Comparison of ENCODE assay signal across 12 cellular contexts in the genomic region with DNA sequence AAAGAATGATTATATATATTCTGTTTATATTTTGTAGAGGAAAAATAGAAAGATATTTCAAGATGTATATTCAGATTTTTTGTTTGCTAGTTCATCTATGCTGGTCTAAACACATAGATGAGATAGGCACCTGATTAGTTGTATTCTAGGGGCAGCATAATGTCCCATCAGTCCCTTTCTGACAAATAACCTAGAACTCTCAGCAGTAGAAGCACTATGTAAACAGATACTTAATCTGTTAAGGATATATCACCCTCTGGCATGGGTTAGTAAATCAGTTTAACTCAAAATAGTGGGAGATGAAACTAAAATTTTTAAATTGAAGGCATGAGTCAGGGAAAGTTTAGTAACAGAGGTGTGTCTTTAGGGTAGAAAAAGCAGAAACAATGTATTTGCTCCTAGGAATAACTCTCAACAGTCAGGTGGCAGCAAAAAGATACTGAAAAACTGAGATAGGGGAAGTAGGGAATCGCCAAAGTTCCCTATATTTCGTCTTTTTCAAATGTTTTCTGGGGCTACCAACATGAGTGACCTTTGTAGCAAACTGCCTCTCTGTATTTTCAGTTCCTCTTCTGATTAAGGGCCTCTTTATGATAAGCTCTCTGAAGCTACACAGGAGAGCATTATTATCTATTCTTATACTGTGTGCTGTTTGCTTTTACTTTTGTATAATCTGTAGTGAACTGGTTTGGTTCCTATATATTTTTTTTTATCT. TPM values are rescaled to one million over a fixed set of nuclear protein-coding genes. Genes with fewer than 3 reads are reported as not detected.
A peak's percentile ranks its signal among the peaks of the same experiment; 100 is the strongest.
DNase-seq lines count a peak whose midpoint lies in the region; ATAC-seq and TF ChIP-seq lines count a peak whose summit lies in the region.
"Had no signal": no experiment of that assay in that cellular context is flagged by ENCODE, and none has a peak within 500 bp of the region (broad histone marks: within the 10 kb centered on the region; RNA-seq: fewer than 3 reads in every experiment).

No MANE protein-coding gene starts in this region.

- POLR2A ChIA-PET in WTC11 (lab: Charles Lee) = no interaction called here

- no peaks in the 10 kb centered on the region for H3K79me2 ChIP-seq in DOHH2 (ENCODE audit: control insufficient read depth, low read length)

- H3K27ac ChIP-seq in DOHH2 (ENCODE audit: low read depth, low read length) = peak overlapping the region; percentile 87
- no peak overlapping the region for H3K27ac ChIP-seq in testis
- H3K27ac ChIP-seq: pancreas had no signal

- H3K36me3 ChIP-seq in DOHH2 (ENCODE audit: control insufficient read depth, low read length) (peaks cover 8% of the 10 kb centered on the region; the same call in 1 of the 2 replicates), testis (ENCODE audit: low read depth, missing control alignments) (no peaks in the 10 kb centered on the region)
- H3K36me3 ChIP-seq: BE2C, pancreas had no signal

- TF ChIP-seq CTCF in DOHH2 (IDR thresholded peaks at IDR 0.05; ENCODE audit: low read depth, low read length, poor library complexity, severe bottlenecking) (no peak), testis (IDR thresholded peaks at IDR 0.05) (no peak), WTC11 (IDR thresholded peaks at IDR 0.05) (no peak)

- H3K27me3 Mint-ChIP-seq in WTC11 (ENCODE audit: low read depth) = no peaks in the 10 kb centered on the region

- DNase-seq in NOMO-1 treated with DMSO at 0.1 percent for 48 hours (lab: John Stamatoyannopoulos, UW; ENCODE audit: unreplicated experiment) (peak; percentile 95), testis (no peak), WTC11 (ENCODE audit: low spot score) (no peak), DMS79 treated with DMSO at 0.1 percent for 48 hours (lab: John Stamatoyannopoulos, UW) (no peak)
- DNase-seq in stimulated activated CD4-positive, alpha-beta T cell treated with anti-CD3 and anti-CD28 coated beads, Interleukin-4, amount 100 ng/mL, for 4 hours = no peak
- DNase-seq: activated CD4-positive, alpha-beta T cell treated with anti-CD3 and anti-CD28 coated beads, Interleukin-2, amount 50 U/mL, for 4 hours; BE2C; NCI-H2171 treated with DMSO at 0.1 percent for 48 hours; pancreas had no signal

- H4K20me1 ChIP-seq in DOHH2 (ENCODE audit: control insufficient read depth, insufficient read depth, low read depth, low read length) = no peaks in the 10 kb centered on the region

- ATAC-seq in GM19351 (IDR thresholded peaks at IDR 0.05; ENCODE audit: unreplicated experiment) (peak; percentile 96), HG02973 (IDR thresholded peaks at IDR 0.05; ENCODE audit: unreplicated experiment) (peak; percentile 96), WTC11 (no peak)

- no peaks in the 10 kb centered on the region for H3K36me3 Mint-ChIP-seq in WTC11

- no peaks in the 10 kb centered on the region for H3K9me2 ChIP-seq in DOHH2 (replicated peaks; ENCODE audit: control insufficient read depth, low read length)

- peak overlapping the region; percentile 68 for H3K4me2 ChIP-seq in DOHH2 (ENCODE audit: low read length)

- H3K4me1 ChIP-seq in DOHH2 (ENCODE audit: control insufficient read depth, low read length) (peaks cover 62% of the 10 kb centered on the region), testis (no peaks in the 10 kb centered on the region)
- H3K4me1 ChIP-seq: BE2C, pancreas had no signal

- H3F3A ChIP-seq in DOHH2 (ENCODE audit: control insufficient read depth, insufficient read depth) = peaks cover 14% of the 10 kb centered on the region

- CTCF ChIA-PET in WTC11 (lab: Charles Lee) = no interaction called here

- intact Hi-C loops in testis (cut with DNase I; ENCODE audit: low total_unique reads) = no loop called here

- H3K27ac Mint-ChIP-seq in WTC11 = no peak overlapping the region

- peak overlapping the region; percentile 52 for H3K4me3 ChIP-seq in DOHH2 (ENCODE audit: low read length)
- no peak overlapping the region for H3K4me3 ChIP-seq in testis
- H3K4me3 ChIP-seq: pancreas had no signal

- H3K9me3 ChIP-seq in DOHH2 (ENCODE audit: control insufficient read depth, insufficient read depth, low read length) = no peaks in the 10 kb centered on the region
- H3K9me3 ChIP-seq in testis = no peaks in the 10 kb centered on the region
- H3K9me3 ChIP-seq: BE2C, pancreas had no signal

- H3K9me3 Mint-ChIP-seq in WTC11 = no peaks in the 10 kb centered on the region

- 62 to 73% methylated on average over 2 of the region's 2 CpGs for WGBS in testis, 2 donors

- no peak overlapping the region for H3K4me3 Mint-ChIP-seq in WTC11

- no peak for TF ChIP-seq POLR2A in testis (IDR thresholded peaks at IDR 0.05)

- 0 out of 2 replicates have a peak, but pooled peaks cover 3% of the 10 kb centered on the region for H3K4me1 Mint-ChIP-seq in WTC11

- H3K27me3 ChIP-seq in DOHH2 (ENCODE audit: control insufficient read depth, low read length) (no peaks in the 10 kb centered on the region), testis (no peaks in the 10 kb centered on the region)
- H3K27me3 ChIP-seq: BE2C, pancreas had no signal

TF ChIP-seq in WTC11, 78 proteins besides CTCF, POLR2A, EP300 and RAD21:
- TF ChIP-seq, protein P1, sequence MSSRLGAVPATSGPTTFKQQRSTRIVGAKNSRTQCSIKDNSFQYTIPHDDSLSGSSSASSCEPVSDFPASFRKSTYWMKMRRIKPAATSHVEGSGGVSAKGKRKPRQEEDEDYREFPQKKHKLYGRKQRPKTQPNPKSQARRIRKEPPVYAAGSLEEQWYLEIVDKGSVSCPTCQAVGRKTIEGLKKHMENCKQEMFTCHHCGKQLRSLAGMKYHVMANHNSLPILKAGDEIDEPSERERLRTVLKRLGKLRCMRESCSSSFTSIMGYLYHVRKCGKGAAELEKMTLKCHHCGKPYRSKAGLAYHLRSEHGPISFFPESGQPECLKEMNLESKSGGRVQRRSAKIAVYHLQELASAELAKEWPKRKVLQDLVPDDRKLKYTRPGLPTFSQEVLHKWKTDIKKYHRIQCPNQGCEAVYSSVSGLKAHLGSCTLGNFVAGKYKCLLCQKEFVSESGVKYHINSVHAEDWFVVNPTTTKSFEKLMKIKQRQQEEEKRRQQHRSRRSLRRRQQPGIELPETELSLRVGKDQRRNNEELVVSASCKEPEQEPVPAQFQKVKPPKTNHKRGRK (CRISPR knock-in tag; IDR thresholded peaks at IDR 0.05; ENCODE audit: borderline replicate concordance) = no peak
- TF ChIP-seq GTF2I (CRISPR knock-in tag; conservative IDR thresholded peaks at IDR 0.05) = no peak
- TF ChIP-seq, protein P2, sequence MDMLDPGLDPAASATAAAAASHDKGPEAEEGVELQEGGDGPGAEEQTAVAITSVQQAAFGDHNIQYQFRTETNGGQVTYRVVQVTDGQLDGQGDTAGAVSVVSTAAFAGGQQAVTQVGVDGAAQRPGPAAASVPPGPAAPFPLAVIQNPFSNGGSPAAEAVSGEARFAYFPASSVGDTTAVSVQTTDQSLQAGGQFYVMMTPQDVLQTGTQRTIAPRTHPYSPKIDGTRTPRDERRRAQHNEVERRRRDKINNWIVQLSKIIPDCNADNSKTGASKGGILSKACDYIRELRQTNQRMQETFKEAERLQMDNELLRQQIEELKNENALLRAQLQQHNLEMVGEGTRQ (CRISPR knock-in tag; IDR thresholded peaks at IDR 0.05) = no peak

RNA-seq across cellular contexts. Expression of a gene that starts 5.7 kb away (rescaled TPM):
- total RNA-seq in testis (10 to 100 TPM; 16.4 to 26.2 TPM), WTC11 (2021) (3.4 to 8.7 TPM (median 3.7 TPM) in 3 replicates)
- 98.9 TPM for polyA plus RNA-seq in testis (ENCODE audit: insufficient read depth, low read depth, low replicate concordance)
